ENCODE assay signal across 1 cellular context in genomic region chr16:75566889-75567255, GRCh38.
TF ChIP-seq lines count a peak whose summit lies in the region.

No MANE protein-coding gene starts in this region.

TF ChIP-seq in HepG2, 621 proteins besides CTCF, POLR2A, EP300 and RAD21 (continues in another document):
- peak; percentile 67 for TF ChIP-seq AGO2 (optimal IDR thresholded peaks at IDR 0.05; ENCODE audit: low read depth, low read length)
- 0 out of 2 replicates have a peak, but pooled peaks have one; percentile 13 for TF ChIP-seq RXRA (CRISPR knock-in tag; IDR thresholded peaks at IDR 0.05)
- 0 out of 2 replicates have a peak, but pooled peaks have one; percentile 3 for TF ChIP-seq ETS1 (CRISPR knock-in tag; IDR thresholded peaks at IDR 0.05)
- TF ChIP-seq ZNF335 (CRISPR knock-in tag; IDR thresholded peaks at IDR 0.05): no peak
- peak; percentile 5; the same call in 1 of the 2 replicates for TF ChIP-seq ZFP91 (CRISPR knock-in tag; IDR thresholded peaks at IDR 0.05; ENCODE audit: borderline replicate concordance)
- no peak for TF ChIP-seq RFX5 (IDR thresholded peaks at IDR 0.05; ENCODE audit: low read depth, low read length)
- TF ChIP-seq SP2 (CRISPR knock-in tag; IDR thresholded peaks at IDR 0.05): no peak
- TF ChIP-seq THAP8 (CRISPR knock-in tag; IDR thresholded peaks at IDR 0.05; ENCODE audit: borderline replicate concordance): no peak
- TF ChIP-seq CBFB (CRISPR knock-in tag; IDR thresholded peaks at IDR 0.05): no peak
- TF ChIP-seq ZGPAT (CRISPR knock-in tag; IDR thresholded peaks at IDR 0.05): peak; percentile 3; the same call in 1 of the 2 replicates
- TF ChIP-seq PRDM4 (CRISPR knock-in tag; IDR thresholded peaks at IDR 0.05; ENCODE audit: borderline replicate concordance): no peak
- TF ChIP-seq MEIS1 (CRISPR knock-in tag; IDR thresholded peaks at IDR 0.05; ENCODE audit: borderline replicate concordance): no peak
- no peak for TF ChIP-seq ZNF674 (CRISPR knock-in tag; IDR thresholded peaks at IDR 0.05; ENCODE audit: low read depth)
- no peak for TF ChIP-seq SALL2 (CRISPR knock-in tag; IDR thresholded peaks at IDR 0.05)
- no peak for TF ChIP-seq THYN1 (CRISPR knock-in tag; IDR thresholded peaks at IDR 0.05; ENCODE audit: borderline replicate concordance, low read depth)
- no peak for TF ChIP-seq TOE1 (CRISPR knock-in tag; IDR thresholded peaks at IDR 0.05)
- 0 out of 2 replicates have a peak, but pooled peaks have one; percentile 25 for TF ChIP-seq KLF13 (CRISPR knock-in tag; IDR thresholded peaks at IDR 0.05)
- no peak for TF ChIP-seq MBD4 (IDR thresholded peaks at IDR 0.05; ENCODE audit: borderline replicate concordance, low read length)
- TF ChIP-seq NCOA5 (CRISPR knock-in tag; IDR thresholded peaks at IDR 0.05): no peak
- 0 out of 2 replicates have a peak, but pooled peaks have one; percentile 10 for TF ChIP-seq ZNF280B (CRISPR knock-in tag; IDR thresholded peaks at IDR 0.05; ENCODE audit: borderline replicate concordance)
- TF ChIP-seq NFE2L1 (CRISPR knock-in tag; IDR thresholded peaks at IDR 0.05; ENCODE audit: borderline replicate concordance): no peak
- no peak for TF ChIP-seq AKNA (CRISPR knock-in tag; IDR thresholded peaks at IDR 0.05; ENCODE audit: borderline replicate concordance)
- 0 out of 2 replicates have a peak, but pooled peaks have one; percentile 22 for TF ChIP-seq ZSCAN31 (CRISPR knock-in tag; IDR thresholded peaks at IDR 0.05; ENCODE audit: low read depth)
- TF ChIP-seq HDAC2 (CRISPR knock-in tag; IDR thresholded peaks at IDR 0.05): 0 out of 2 replicates have a peak, but pooled peaks have one; percentile 2
- TF ChIP-seq HOXA9 (CRISPR knock-in tag; IDR thresholded peaks at IDR 0.05; ENCODE audit: borderline replicate concordance): 0 out of 2 replicates have a peak, but pooled peaks have one; percentile 22
- no peak for TF ChIP-seq FOXC1 (CRISPR knock-in tag; IDR thresholded peaks at IDR 0.05; ENCODE audit: borderline replicate concordance)
- TF ChIP-seq ZNF501 (CRISPR knock-in tag; IDR thresholded peaks at IDR 0.05): no peak
- peak; percentile 57; the same call in 1 of the 2 replicates for TF ChIP-seq MIER2 (CRISPR knock-in tag; IDR thresholded peaks at IDR 0.05)
- TF ChIP-seq ZNF350 (CRISPR knock-in tag; IDR thresholded peaks at IDR 0.05; ENCODE audit: borderline replicate concordance, low read depth): no peak
- TF ChIP-seq ZNF83 (CRISPR knock-in tag; IDR thresholded peaks at IDR 0.05; ENCODE audit: borderline replicate concordance): no peak
- no peak for TF ChIP-seq SNAI1 (CRISPR knock-in tag; IDR thresholded peaks at IDR 0.05; ENCODE audit: borderline replicate concordance)
- TF ChIP-seq ATF7-NPFF (CRISPR knock-in tag; IDR thresholded peaks at IDR 0.05; ENCODE audit: low read depth): no peak
- peak; percentile 50 to 90 for TF ChIP-seq REST (IDR thresholded peaks at IDR 0.05; ENCODE audit: borderline replicate concordance in 1 of 2, low read depth in 1 of 2, low read length in 2 of 2)
- no peak for TF ChIP-seq MAZ (IDR thresholded peaks at IDR 0.05; ENCODE audit: borderline replicate concordance, low read depth, low read length)
- no peak for TF ChIP-seq MAZ (CRISPR knock-in tag; IDR thresholded peaks at IDR 0.05; ENCODE audit: low read depth)
- no peak for TF ChIP-seq ZBTB14 (CRISPR knock-in tag; IDR thresholded peaks at IDR 0.05)
- no peak for TF ChIP-seq PCBP2 (optimal IDR thresholded peaks at IDR 0.05; ENCODE audit: low read depth, low read length, poor library complexity, severe bottlenecking)
- TF ChIP-seq MXD4 (CRISPR knock-in tag; IDR thresholded peaks at IDR 0.05): no peak
- TF ChIP-seq ZNF235 (CRISPR knock-in tag; IDR thresholded peaks at IDR 0.05; ENCODE audit: borderline replicate concordance): no peak
